ENCODE assay signal across 20 cellular contexts in genomic region chr12:19208456-19208855, GRCh38.
"Had no signal": no experiment of that assay in that cellular context is flagged by ENCODE, and none has a peak within 500 bp of the region (broad histone marks: within the 10 kb centered on the region; RNA-seq: fewer than 3 reads in every experiment).

No MANE protein-coding gene starts in this region.

- DNase-seq: cortex of kidney; dorsolateral prefrontal cortex; effector CD8-positive, alpha-beta T cell; foreskin keratinocyte; immature natural killer cell; kidney; left cardiac atrium; left ventricle myocardium superior; naive thymus-derived CD4-positive, alpha-beta T cell; nephron progenitor cell; posterior cingulate gyrus; small intestine; stimulated activated CD4-positive, alpha-beta T cell treated with anti-CD3 and anti-CD28 coated beads, Interleukin-12 subunit alpha, Interleukin-12 subunit beta, amount 100 ng/mL, for 4 hours; stimulated activated naive CD4-positive, alpha-beta T cell; stomach; substantia nigra; transverse colon had no signal

- H3K9me3 ChIP-seq: right atrium auricular region, thoracic aorta, transverse colon had no signal

- H3K4me1 ChIP-seq: foreskin keratinocyte had no signal

- H3K27me3 ChIP-seq: dorsolateral prefrontal cortex, foreskin keratinocyte, right atrium auricular region, stomach, transverse colon had no signal

- H3K4me3 ChIP-seq: dorsolateral prefrontal cortex, right atrium auricular region, stomach, thoracic aorta, transverse colon had no signal

- H3K36me3 ChIP-seq: right atrium auricular region, thoracic aorta, transverse colon had no signal

- ATAC-seq: esophagus mucosa; foreskin keratinocyte; left cardiac atrium; left ventricle myocardium superior; naive thymus-derived CD4-positive, alpha-beta T cell had no signal

- H3K4me1 Mint-ChIP-seq: immature natural killer cell; naive thymus-derived CD4-positive, alpha-beta T cell; nephron progenitor cell had no signal

- H3K27ac Mint-ChIP-seq: immature natural killer cell; naive thymus-derived CD4-positive, alpha-beta T cell; nephron progenitor cell had no signal

- H3K4me3 Mint-ChIP-seq: immature natural killer cell; naive thymus-derived CD4-positive, alpha-beta T cell; nephron progenitor cell had no signal

- H3K36me3 Mint-ChIP-seq: naive thymus-derived CD4-positive, alpha-beta T cell had no signal

- H3K27ac ChIP-seq: dorsolateral prefrontal cortex, right atrium auricular region, stomach, thoracic aorta, transverse colon had no signal
